24 cellular contexts compared by ENCODE assay signal in genomic region chr10:6298428-6298827, GRCh38.
A peak's percentile ranks its signal among the peaks of the same experiment; 100 is the strongest.
DNase-seq lines count a peak whose midpoint lies in the region; ATAC-seq and TF ChIP-seq lines count a peak whose summit lies in the region.
"Had no signal": no experiment of that assay in that cellular context is flagged by ENCODE, and none has a peak within 500 bp of the region (broad histone marks: within the 10 kb centered on the region; RNA-seq: fewer than 3 reads in every experiment).

No MANE protein-coding gene starts in this region.

- no peak overlapping the region for H3K4me3 ChIP-seq in ascending aorta
- no peak overlapping the region for H3K4me3 ChIP-seq in neutrophil (ENCODE audit: low read depth in 1 of 2, low read length in 1 of 2)
- no peak overlapping the region for H3K4me3 ChIP-seq in CD4-positive, alpha-beta memory T cell (ENCODE audit: low read length in 2 of 2)
- H3K4me3 ChIP-seq: esophagus muscularis mucosa, HAP-1, heart right ventricle, right lobe of liver, suprapubic skin had no signal

- TF ChIP-seq CTCF in ascending aorta (IDR thresholded peaks at IDR 0.05) (no peak), neutrophil (IDR thresholded peaks at IDR 0.05) (no peak)

- H3K36me3 ChIP-seq in ascending aorta, result no peaks in the 10 kb centered on the region
- no peaks in the 10 kb centered on the region for H3K36me3 ChIP-seq in neutrophil
- no peaks in the 10 kb centered on the region for H3K36me3 ChIP-seq in CD4-positive, alpha-beta memory T cell (ENCODE audit: insufficient read depth, low read length)
- H3K36me3 ChIP-seq: esophagus muscularis mucosa, HAP-1, heart right ventricle, right lobe of liver, suprapubic skin, WERI-Rb-1 had no signal

- H3K27ac ChIP-seq in ascending aorta (peak overlapping the region; percentile 41 to 82), neutrophil (peak overlapping the region; percentile 87)
- no peak overlapping the region for H3K27ac ChIP-seq in CD4-positive, alpha-beta memory T cell (ENCODE audit: low read depth, low read length)
- H3K27ac ChIP-seq: esophagus muscularis mucosa, foreskin keratinocyte, heart right ventricle, right lobe of liver, suprapubic skin, WERI-Rb-1 had no signal

- H3K9me3 ChIP-seq in ascending aorta, result no peaks in the 10 kb centered on the region
- H3K9me3 ChIP-seq in neutrophil, result no peaks in the 10 kb centered on the region
- no peaks in the 10 kb centered on the region for H3K9me3 ChIP-seq in CD4-positive, alpha-beta memory T cell (ENCODE audit: control insufficient read depth in 1 of 2, low read length in 2 of 2)
- H3K9me3 ChIP-seq in T-helper 17 cell (ENCODE audit: control insufficient read depth, low read length, poor library complexity, severe bottlenecking), result no peaks in the 10 kb centered on the region
- H3K9me3 ChIP-seq: esophagus muscularis mucosa, HAP-1, heart right ventricle, right lobe of liver, suprapubic skin had no signal

- H3K27me3 ChIP-seq in ascending aorta (no peaks in the 10 kb centered on the region), neutrophil (no peaks in the 10 kb centered on the region)
- no peaks in the 10 kb centered on the region for H3K27me3 ChIP-seq in CD4-positive, alpha-beta memory T cell (ENCODE audit: insufficient read depth, low read length)
- H3K27me3 ChIP-seq: esophagus muscularis mucosa, foreskin keratinocyte, heart right ventricle, right lobe of liver, suprapubic skin had no signal

- no peaks in the 10 kb centered on the region for H3K27me3 Mint-ChIP-seq in activated CD4-positive, alpha-beta memory T cell treated with anti-CD3 and anti-CD28 coated beads for 36 hours
- H3K27me3 Mint-ChIP-seq in activated CD4-positive, alpha-beta memory T cell treated with anti-CD3 and anti-CD28 coated beads, Interleukin-2, amount 10 ng/mL, durations not matched to agents 7 days and 5 days, result no peaks in the 10 kb centered on the region
- no peaks in the 10 kb centered on the region for H3K27me3 Mint-ChIP-seq in CD4-positive, alpha-beta memory T cell
- H3K27me3 Mint-ChIP-seq in T-helper 17 cell, result no peaks in the 10 kb centered on the region
- H3K27me3 Mint-ChIP-seq: activated CD4-positive, alpha-beta T cell treated with anti-CD3 and anti-CD28 coated beads, Interleukin-2, amount 10 ng/mL, durations not matched to agents 7 days and 5 days; activated naive CD8-positive, alpha-beta T cell; stimulated activated naive B cell treated with anti-CD40 and anti-IgM and Interleukin-4, amounts not matched to agents 10 μg/mL and 1 μg/mL and 100 μg/mL, for 72 hours had no signal

- H3K36me3 Mint-ChIP-seq in activated CD4-positive, alpha-beta memory T cell treated with anti-CD3 and anti-CD28 coated beads for 36 hours, result peaks cover 25% of the 10 kb centered on the region
- H3K36me3 Mint-ChIP-seq in activated CD4-positive, alpha-beta memory T cell treated with anti-CD3 and anti-CD28 coated beads, Interleukin-2, amount 10 ng/mL, durations not matched to agents 7 days and 5 days (ENCODE audit: low read depth), result peaks cover 22% of the 10 kb centered on the region
- H3K36me3 Mint-ChIP-seq in CD4-positive, alpha-beta memory T cell, result peaks cover 0 to 12% of the 10 kb centered on the region in 2 donors
- H3K36me3 Mint-ChIP-seq in T-helper 17 cell (ENCODE audit: low read depth), result peaks cover 2% of the 10 kb centered on the region

- no peak for DNase-seq in activated CD4-positive, alpha-beta memory T cell treated with anti-CD3 and anti-CD28 coated beads for 36 hours
- no peak for DNase-seq in activated CD4-positive, alpha-beta memory T cell treated with anti-CD3 and anti-CD28 coated beads, Interleukin-2, amount 10 ng/mL, durations not matched to agents 7 days and 5 days
- no peak for DNase-seq in ascending aorta (ENCODE audit: low spot score in 2 of 2)
- no peak for DNase-seq in NCI-H524 treated with DMSO at 0.1 percent for 48 hours (lab: John Stamatoyannopoulos, UW)
- DNase-seq in CD4-positive, alpha-beta memory T cell, result no peak
- no peak for DNase-seq in T-helper 17 cell
- no peak for DNase-seq in NCI-H2107 treated with DMSO at 0.1 percent for 48 hours (lab: John Stamatoyannopoulos, UW; ENCODE audit: unreplicated experiment)
- DNase-seq: activated CD4-positive, alpha-beta T cell treated with anti-CD3 and anti-CD28 coated beads, Interleukin-2, amount 10 ng/mL, durations not matched to agents 7 days and 5 days; endodermal cell; GDM1; heart right ventricle; NCI-H1417 treated with DMSO at 0.1 percent for 48 hours; NCI-H82; stimulated activated CD4-positive, alpha-beta T cell treated with anti-CD3 and anti-CD28 coated beads, Interleukin-4, amount 100 ng/mL, for 24 hours; stimulated activated naive B cell treated with anti-CD40 and anti-IgM and Interleukin-4, amounts not matched to agents 10 μg/mL and 1 μg/mL and 100 μg/mL, for 72 hours; WERI-Rb-1 had no signal

- ATAC-seq in T-helper 17 cell, result no peak
- ATAC-seq: SK-N-SH treated with all-trans-retinoic acid at 6 μM for 48 hours; stimulated activated naive B cell treated with anti-CD40 and anti-IgM and Interleukin-4, amounts not matched to agents 10 μg/mL and 1 μg/mL and 100 μg/mL, for 72 hours had no signal

- peaks cover 9% of the 10 kb centered on the region for H3K9me3 Mint-ChIP-seq in activated CD4-positive, alpha-beta memory T cell treated with anti-CD3 and anti-CD28 coated beads for 36 hours
- H3K9me3 Mint-ChIP-seq in activated CD4-positive, alpha-beta memory T cell treated with anti-CD3 and anti-CD28 coated beads, Interleukin-2, amount 10 ng/mL, durations not matched to agents 7 days and 5 days, result peaks cover 8% of the 10 kb centered on the region
- H3K9me3 Mint-ChIP-seq in CD4-positive, alpha-beta memory T cell, result peaks cover 0 to 3% (median 0%) of the 10 kb centered on the region in 8 donors

- peak overlapping the region; percentile 93 for H3K27ac Mint-ChIP-seq in activated CD4-positive, alpha-beta memory T cell treated with anti-CD3 and anti-CD28 coated beads for 36 hours
- H3K27ac Mint-ChIP-seq in activated CD4-positive, alpha-beta memory T cell treated with anti-CD3 and anti-CD28 coated beads, Interleukin-2, amount 10 ng/mL, durations not matched to agents 7 days and 5 days, result no peak overlapping the region
- no peak overlapping the region for H3K27ac Mint-ChIP-seq in CD4-positive, alpha-beta memory T cell
- H3K27ac Mint-ChIP-seq in T-helper 17 cell, result no peak overlapping the region
- H3K27ac Mint-ChIP-seq: activated CD4-positive, alpha-beta T cell treated with anti-CD3 and anti-CD28 coated beads, Interleukin-2, amount 10 ng/mL, durations not matched to agents 7 days and 5 days; activated naive CD8-positive, alpha-beta T cell; endodermal cell had no signal

- H3K4me3 Mint-ChIP-seq in activated CD4-positive, alpha-beta memory T cell treated with anti-CD3 and anti-CD28 coated beads for 36 hours, result no peak overlapping the region
- H3K4me3 Mint-ChIP-seq in activated CD4-positive, alpha-beta memory T cell treated with anti-CD3 and anti-CD28 coated beads, Interleukin-2, amount 10 ng/mL, durations not matched to agents 7 days and 5 days, result no peak overlapping the region
- no peak overlapping the region for H3K4me3 Mint-ChIP-seq in CD4-positive, alpha-beta memory T cell
- no peak overlapping the region for H3K4me3 Mint-ChIP-seq in T-helper 17 cell
- H3K4me3 Mint-ChIP-seq: activated CD4-positive, alpha-beta T cell treated with anti-CD3 and anti-CD28 coated beads, Interleukin-2, amount 10 ng/mL, durations not matched to agents 7 days and 5 days; activated naive CD8-positive, alpha-beta T cell; endodermal cell had no signal

- intact Hi-C loops in activated CD4-positive, alpha-beta memory T cell treated with anti-CD3 and anti-CD28 coated beads for 36 hours (cut with micrococcal nuclease), result no loop called here
- intact Hi-C loops in ascending aorta (cut with DNase I), result no loop called here
- intact Hi-C loops in CD4-positive, alpha-beta memory T cell (cut with micrococcal nuclease), result no loop called here

- H3K4me1 Mint-ChIP-seq in activated CD4-positive, alpha-beta memory T cell treated with anti-CD3 and anti-CD28 coated beads for 36 hours (ENCODE audit: low read depth), result peaks cover 78% of the 10 kb centered on the region
- H3K4me1 Mint-ChIP-seq in activated CD4-positive, alpha-beta memory T cell treated with anti-CD3 and anti-CD28 coated beads, Interleukin-2, amount 10 ng/mL, durations not matched to agents 7 days and 5 days, result peaks cover 54% of the 10 kb centered on the region
- H3K4me1 Mint-ChIP-seq in CD4-positive, alpha-beta memory T cell, result peaks cover 17 to 55% (median 36%) of the 10 kb centered on the region in 4 donors
- H3K4me1 Mint-ChIP-seq in T-helper 17 cell, result peaks cover 35% of the 10 kb centered on the region

- peaks cover 20 to 39% of the 10 kb centered on the region in 2 donors for H3K4me1 ChIP-seq in ascending aorta
- peaks cover 33 to 41% of the 10 kb centered on the region in 2 experiments for H3K4me1 ChIP-seq in neutrophil (ENCODE audit: control insufficient read depth in 1 of 2, insufficient read depth in 1 of 2, low read depth in 1 of 2, low read length in 1 of 2)
- peaks cover 26% of the 10 kb centered on the region for H3K4me1 ChIP-seq in CD4-positive, alpha-beta memory T cell (ENCODE audit: insufficient read depth, low read length)
- H3K4me1 ChIP-seq: HAP-1, right lobe of liver had no signal

- CTCF ChIA-PET in activated CD4-positive, alpha-beta memory T cell treated with anti-CD3 and anti-CD28 coated beads for 36 hours (lab: Charles Lee), result interaction anchor here (0.6 to 1.3 kb wide), 3 partner anchors 23 to 94 kb away, joined by 3 to 4 read pairs (median 3); no protein-coding TSS in a partner anchor
- CTCF ChIA-PET in activated CD4-positive, alpha-beta memory T cell treated with anti-CD3 and anti-CD28 coated beads, Interleukin-2, amount 10 ng/mL, durations not matched to agents 7 days and 5 days (lab: Charles Lee), result interaction anchor here (1.2 kb wide), 1 partner anchor 50 kb away, joined by 3 read pairs; no protein-coding TSS in a partner anchor
- CTCF ChIA-PET in CD4-positive, alpha-beta memory T cell (lab: Charles Lee; ENCODE audit: partially characterized antibody), result interaction anchor here (1.0 to 1.1 kb wide), 2 partner anchors 50 to 96 kb away, joined by 3 read pairs; partner anchors contain the start of gene PFKFB3

- POLR2A ChIA-PET in activated CD4-positive, alpha-beta memory T cell treated with anti-CD3 and anti-CD28 coated beads for 36 hours (lab: Charles Lee), result interaction anchor here (0.5 kb wide), 1 partner anchor 32 kb away, joined by 5 read pairs; no protein-coding TSS in a partner anchor
- POLR2A ChIA-PET in activated CD4-positive, alpha-beta memory T cell treated with anti-CD3 and anti-CD28 coated beads, Interleukin-2, amount 10 ng/mL, durations not matched to agents 7 days and 5 days (lab: Charles Lee), result no interaction called here
- POLR2A ChIA-PET in CD4-positive, alpha-beta memory T cell (lab: Charles Lee; ENCODE audit: partially characterized antibody), result interaction anchor here (1.5 kb wide), 1 partner anchor 50 kb away, joined by 4 read pairs; no protein-coding TSS in a partner anchor
